23 cellular contexts compared by ENCODE assay signal in the genomic region with DNA sequence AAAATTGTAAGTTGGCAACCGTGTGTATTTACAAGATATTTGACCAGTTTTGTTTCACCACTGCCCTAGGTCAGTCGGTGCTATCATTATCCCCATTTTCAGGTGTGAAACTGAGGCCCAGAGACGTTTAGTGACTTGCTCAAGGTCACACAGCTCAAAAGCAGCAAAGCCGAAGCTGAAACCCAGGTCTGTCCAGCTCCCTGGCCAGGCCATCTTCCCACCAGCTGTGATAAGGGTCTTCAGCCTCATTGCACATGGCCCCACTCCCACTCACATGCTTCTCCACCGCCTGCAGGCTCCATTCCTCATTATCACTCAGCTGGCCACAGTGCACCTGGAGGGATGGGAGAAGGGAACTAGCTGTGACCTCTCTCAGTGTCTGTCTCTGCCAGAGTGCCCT.
A peak's percentile ranks its signal among the peaks of the same experiment; 100 is the strongest.
DNase-seq lines count a peak whose midpoint lies in the region; ATAC-seq, FAIRE-seq and TF ChIP-seq lines count a peak whose summit lies in the region.
"Had no signal": no experiment of that assay in that cellular context is flagged by ENCODE, and none has a peak within 500 bp of the region (broad histone marks: within the 10 kb centered on the region; RNA-seq: fewer than 3 reads in every experiment).

No MANE protein-coding gene starts in this region.

- H3K9me3 ChIP-seq in HepG2 (ENCODE audit: low read length) (no peaks in the 10 kb centered on the region), right lobe of liver (no peaks in the 10 kb centered on the region), K562 (replicated peaks; ENCODE audit: control insufficient read depth, insufficient read depth, low read depth, low read length) (no peaks in the 10 kb centered on the region), stomach (no peaks in the 10 kb centered on the region)
- H3K9me3 ChIP-seq in naive thymus-derived CD4-positive, alpha-beta T cell (ENCODE audit: control insufficient read depth in 2 of 3, low read length in 3 of 3), result no peaks in the 10 kb centered on the region
- H3K9me3 ChIP-seq: adrenal gland had no signal

- no peak overlapping the region for H3K4me2 ChIP-seq in HepG2 (ENCODE audit: low read depth, low read length)
- no peak overlapping the region for H3K4me2 ChIP-seq in K562 (ENCODE audit: insufficient read depth, low read length)
- H3K4me2 ChIP-seq: KMS-11 had no signal

- peak overlapping the region in 1 of 9 donors; percentile 25 for H3K27ac Mint-ChIP-seq in naive thymus-derived CD4-positive, alpha-beta T cell
- H3K27ac Mint-ChIP-seq in stimulated activated naive B cell treated with anti-CD40 and anti-IgM and Interleukin-4, amounts not matched to agents 10 μg/mL and 1 μg/mL and 100 μg/mL, for 72 hours, result no peak overlapping the region

- no peak for ATAC-seq in HepG2
- no peak for ATAC-seq in right lobe of liver
- ATAC-seq in K562, result no peak
- no peak for ATAC-seq in naive thymus-derived CD4-positive, alpha-beta T cell
- ATAC-seq in stimulated activated naive B cell treated with anti-CD40 and anti-IgM and Interleukin-4, amounts not matched to agents 10 μg/mL and 1 μg/mL and 100 μg/mL, for 72 hours (replicated peaks), result no peak

- intact Hi-C loops in HepG2 (cut with micrococcal nuclease; ENCODE audit: unreplicated experiment), result no loop called here
- intact Hi-C loops in right lobe of liver (cut with DNase I), result no loop called here
- intact Hi-C loops in K562 (cut with micrococcal nuclease), result no loop called here
- intact Hi-C loops in naive thymus-derived CD4-positive, alpha-beta T cell (cut with micrococcal nuclease), result no loop called here
- intact Hi-C loops in stomach (cut with DNase I; ENCODE audit: low total_unique reads), result no loop called here

- POLR2A ChIA-PET in HepG2 (lab: Yijun Ruan, JAX) (no interaction called here), K562 (lab: Yijun Ruan, JAX) (interaction anchor here (0.6 to 1.4 kb wide), 2 partner anchors 16 to 25 kb away, joined by 3 to 4 read pairs; no protein-coding TSS in a partner anchor)
- POLR2A ChIA-PET in naive thymus-derived CD4-positive, alpha-beta T cell (lab: Charles Lee), result no interaction called here

- H3K9me3 Mint-ChIP-seq in naive thymus-derived CD4-positive, alpha-beta T cell, result peaks cover 0 to 1% (median 0%) of the 10 kb centered on the region in 11 donors
- H3K9me3 Mint-ChIP-seq in stimulated activated naive B cell treated with anti-CD40 and anti-IgM and Interleukin-4, amounts not matched to agents 10 μg/mL and 1 μg/mL and 100 μg/mL, for 72 hours, result no peaks in the 10 kb centered on the region

- H3K4me3 ChIP-seq in HepG2 (replicated peaks in 1 of 3; ENCODE audit: insufficient read depth in 1 of 3, low read depth in 2 of 3, low read length in 3 of 3) (no peak overlapping the region), right lobe of liver (no peak overlapping the region), K562 (no peak overlapping the region), stomach (no peak overlapping the region)
- H3K4me3 ChIP-seq in naive thymus-derived CD4-positive, alpha-beta T cell (ENCODE audit: low read length), result no peak overlapping the region
- H3K4me3 ChIP-seq: adrenal gland had no signal

- peaks cover 13 to 34% (median 31%) of the 10 kb centered on the region in 7 donors for H3K4me1 Mint-ChIP-seq in naive thymus-derived CD4-positive, alpha-beta T cell
- H3K4me1 Mint-ChIP-seq in stimulated activated naive B cell treated with anti-CD40 and anti-IgM and Interleukin-4, amounts not matched to agents 10 μg/mL and 1 μg/mL and 100 μg/mL, for 72 hours, result peaks cover 21 to 24% of the 10 kb centered on the region in 2 donors

- H3K36me3 Mint-ChIP-seq in naive thymus-derived CD4-positive, alpha-beta T cell, result peaks cover 0 to 8% (median 0%) of the 10 kb centered on the region in 5 donors
- H3K36me3 Mint-ChIP-seq in stimulated activated naive B cell treated with anti-CD40 and anti-IgM and Interleukin-4, amounts not matched to agents 10 μg/mL and 1 μg/mL and 100 μg/mL, for 72 hours, result no peaks in the 10 kb centered on the region

- TF ChIP-seq EP300 in HepG2 (IDR thresholded peaks at IDR 0.05; ENCODE audit: low read depth in 2 of 2, low read length in 2 of 2) (no peak), HepG2 (CRISPR knock-in tag; IDR thresholded peaks at IDR 0.05; ENCODE audit: borderline replicate concordance) (no peak), K562 (IDR thresholded peaks at IDR 0.05; ENCODE audit: low read length) (no peak), stomach (IDR thresholded peaks at IDR 0.05) (no peak)

- H3K27ac ChIP-seq in HepG2 (ENCODE audit: extremely low read length, insufficient read depth, low read length) (no peak overlapping the region), right lobe of liver (no peak overlapping the region), K562 (ENCODE audit: extremely low read depth, low read depth, low read length) (no peak overlapping the region), stomach (no peak overlapping the region)
- H3K27ac ChIP-seq in naive thymus-derived CD4-positive, alpha-beta T cell (ENCODE audit: low read depth, low read length), result no peak overlapping the region
- H3K27ac ChIP-seq: adrenal gland, C4-2B, KMS-11 had no signal

- TF ChIP-seq RAD21 in HepG2 (CRISPR knock-in tag; IDR thresholded peaks at IDR 0.05), result no peak
- TF ChIP-seq RAD21 in K562 (CRISPR knock-in tag; conservative IDR thresholded peaks at IDR 0.05 in 1 of 2, IDR thresholded peaks at IDR 0.05 in 1 of 2), result no peak

- H4K20me1 ChIP-seq in HepG2 (ENCODE audit: insufficient read depth, low read length), result peaks cover 8% of the 10 kb centered on the region; the same call in 1 of the 2 replicates
- H4K20me1 ChIP-seq in K562 (replicated peaks; ENCODE audit: control insufficient read depth, insufficient read depth, low read length), result peaks cover 44% of the 10 kb centered on the region

- peaks cover 28 to 77% (median 54%) of the 10 kb centered on the region in 5 donors for H3K27me3 Mint-ChIP-seq in naive thymus-derived CD4-positive, alpha-beta T cell
- peaks cover 69 to 85% of the 10 kb centered on the region in 2 donors for H3K27me3 Mint-ChIP-seq in stimulated activated naive B cell treated with anti-CD40 and anti-IgM and Interleukin-4, amounts not matched to agents 10 μg/mL and 1 μg/mL and 100 μg/mL, for 72 hours

- H3K79me2 ChIP-seq in HepG2 (ENCODE audit: insufficient read depth, low read length) (no peaks in the 10 kb centered on the region), K562 (ENCODE audit: control insufficient read depth, insufficient read depth, low read length) (no peaks in the 10 kb centered on the region)

- no peaks in the 10 kb centered on the region for H3K36me3 ChIP-seq in HepG2 (replicated peaks in 1 of 2; ENCODE audit: control insufficient read depth in 1 of 2, insufficient read depth in 2 of 2, low read length in 2 of 2)
- no peaks in the 10 kb centered on the region for H3K36me3 ChIP-seq in right lobe of liver
- H3K36me3 ChIP-seq in K562 (ENCODE audit: control insufficient read depth, insufficient read depth, low read length), result no peaks in the 10 kb centered on the region
- no peaks in the 10 kb centered on the region for H3K36me3 ChIP-seq in naive thymus-derived CD4-positive, alpha-beta T cell (ENCODE audit: control insufficient read depth in 2 of 3, insufficient read depth in 3 of 3, low read length in 3 of 3)
- peaks cover 0 to 4% (median 0%) of the 10 kb centered on the region in 4 donors for H3K36me3 ChIP-seq in stomach
- H3K36me3 ChIP-seq: adrenal gland had no signal

- FAIRE-seq in HepG2 (lab: Jason Lieb, UNC) (no peak), K562 (lab: Jason Lieb, UNC) (no peak)

- H3K9me1 ChIP-seq in K562 (ENCODE audit: control insufficient read depth, insufficient read depth, low read length), result peaks cover 3% of the 10 kb centered on the region

- BruUV-seq in HepG2 (replicated peaks; lab: Mats Ljungman, UMichigan) (no TSS peak), K562 (replicated peaks; lab: Mats Ljungman, UMichigan) (no TSS peak)

- TF ChIP-seq CTCF in HepG2 (CRISPR knock-in tag; IDR thresholded peaks at IDR 0.05), result no peak
- TF ChIP-seq CTCF in right lobe of liver (IDR thresholded peaks at IDR 0.05), result no peak
- no peak for TF ChIP-seq CTCF in K562 (IDR thresholded peaks at IDR 0.05 in 2 of 3, conservative IDR thresholded peaks at IDR 0.05 in 1 of 3; ENCODE audit: insufficient read depth in 2 of 3, low read depth in 1 of 3, low read length in 3 of 3)
- no peak for TF ChIP-seq CTCF in stomach (IDR thresholded peaks at IDR 0.05)

- in situ Hi-C loops in HepG2 (cut with HindIII; ENCODE audit: extremely low pct_ligation_motif_present, low pct_unique_long_range_greater_than_20kb), result no loop called here
- in situ Hi-C loops in K562 (cut with MboI), result no loop called here

- H3K9ac ChIP-seq in HepG2 (ENCODE audit: insufficient read depth, low read depth, low read length), result no peak overlapping the region
- no peak overlapping the region for H3K9ac ChIP-seq in K562 (ENCODE audit: insufficient read depth in 1 of 2, low read depth in 2 of 2, low read length in 2 of 2)
- H3K9ac ChIP-seq: KMS-11 had no signal

- WGBS in HepG2 (ENCODE audit: low lambda C conversion rate), result 20% methylated on average over 3 of the region's 5 CpGs
- 39% methylated on average over 4 of the region's 5 CpGs for WGBS in right lobe of liver (ENCODE audit: insufficient coverage, low coverage, low lambda C conversion rate, missing lambda C conversion rate)
- 3% methylated on average over 5 of the region's 5 CpGs for WGBS in K562 (ENCODE audit: insufficient coverage, low coverage, missing lambda C conversion rate)
- 53 to 69% (median 63%) methylated on average over 5 of the region's 5 CpGs for WGBS in stomach, 5 donors

- DNase-seq in HepG2 (ENCODE audit: low spot score) (no peak), right lobe of liver (no peak), K562 (ENCODE audit: extremely low read depth in 1 of 4, low spot score in 3 of 4) (no peak), stomach (no peak), CD1c-positive myeloid dendritic cell (ENCODE audit: extremely low spot score) (no peak), ecto neural progenitor cell (ENCODE audit: low spot score) (no peak)
- no peak for DNase-seq in naive thymus-derived CD4-positive, alpha-beta T cell
- DNase-seq in stimulated activated naive B cell treated with anti-CD40 and anti-IgM and Interleukin-4, amounts not matched to agents 10 μg/mL and 1 μg/mL and 100 μg/mL, for 72 hours, result no peak
- DNase-seq: ACHN; activated CD4-positive, alpha-beta T cell treated with anti-CD3 and anti-CD28 coated beads, Interleukin-2, amount 50 U/mL, for 1 hour; activated effector memory CD4-positive, alpha-beta T cell treated with Interleukin-2 at 50 U/mL for 16 hours; adrenal gland; DMS153; foreskin melanocyte; GF-D8; kidney glomerular epithelial cell; NCI-H1694; NCI-H226; SHP77 treated with DMSO at 0.1 percent for 48 hours; stimulated activated CD4-positive, alpha-beta T cell treated with anti-CD3 and anti-CD28 coated beads, Interleukin-4, amount 100 ng/mL, for 4 hours; T-helper 1 cell had no signal

- H3K27me3 ChIP-seq in HepG2 (ENCODE audit: control insufficient read depth in 1 of 2, insufficient read depth in 2 of 2, low read length in 2 of 2) (peaks cover 20 to 75% of the 10 kb centered on the region in 2 experiments), right lobe of liver (peaks cover 0 to 19% of the 10 kb centered on the region in 2 donors), K562 (ENCODE audit: control insufficient read depth in 2 of 2, insufficient read depth in 2 of 2, low read length in 2 of 2) (peaks cover 24 to 84% of the 10 kb centered on the region in 2 experiments; a peak in 4 of 5 replicates), stomach (peaks cover 0 to 91% (median 40%) of the 10 kb centered on the region in 3 donors)
- peaks cover 0 to 6% of the 10 kb centered on the region in 2 donors for H3K27me3 ChIP-seq in naive thymus-derived CD4-positive, alpha-beta T cell (ENCODE audit: control insufficient read depth in 2 of 2, insufficient read depth in 2 of 2, low read length in 2 of 2)
- H3K27me3 ChIP-seq: adrenal gland had no signal

- CTCF ChIA-PET in HepG2 (lab: Yijun Ruan, JAX; ENCODE audit: low intra/inter-chr PET ratio, low total read pairs) (interaction anchor here (3.1 kb wide), 1 partner anchor 52 kb away, joined by 29 read pairs; no protein-coding TSS in a partner anchor), K562 (lab: Yijun Ruan, JAX; ENCODE audit: low intra/inter-chr PET ratio) (interaction anchor here (1.6 kb wide), 1 partner anchor 93 kb away, joined by 7 read pairs; no protein-coding TSS in a partner anchor)
- CTCF ChIA-PET in naive thymus-derived CD4-positive, alpha-beta T cell (lab: Charles Lee), result interaction anchor here (1.3 to 1.5 kb wide), 2 partner anchors 52 to 93 kb away, joined by 3 to 4 read pairs; no protein-coding TSS in a partner anchor

- no peak overlapping the region for H2AFZ ChIP-seq in HepG2 (ENCODE audit: low read length)
- H2AFZ ChIP-seq in K562 (ENCODE audit: low read depth, low read length), result no peak overlapping the region

- TF ChIP-seq POLR2A in HepG2 (IDR thresholded peaks at IDR 0.05; ENCODE audit: insufficient read depth in 1 of 2, low read depth in 2 of 2, low read length in 2 of 2) (no peak), right lobe of liver (IDR thresholded peaks at IDR 0.05) (no peak), K562 (conservative IDR thresholded peaks at IDR 0.05) (no peak), stomach (IDR thresholded peaks at IDR 0.05) (no peak)

- H3K4me1 ChIP-seq in HepG2 (ENCODE audit: insufficient read depth, low read length) (no peaks in the 10 kb centered on the region), right lobe of liver (peaks cover 0 to 10% (median 0%) of the 10 kb centered on the region in 4 donors), K562 (replicated peaks in 1 of 2; ENCODE audit: control insufficient read depth in 2 of 2, insufficient read depth in 2 of 2, low read length in 2 of 2) (peaks cover 0 to 12% of the 10 kb centered on the region in 2 experiments; a peak in 2 of 5 replicates), stomach (peaks cover 8 to 13% (median 12%) of the 10 kb centered on the region in 4 donors)
- peaks cover 6% of the 10 kb centered on the region in 2 donors for H3K4me1 ChIP-seq in naive thymus-derived CD4-positive, alpha-beta T cell (ENCODE audit: control insufficient read depth in 2 of 2, insufficient read depth in 2 of 2, low read length in 2 of 2)
- H3K4me1 ChIP-seq: adrenal gland had no signal

- H3K4me3 Mint-ChIP-seq in naive thymus-derived CD4-positive, alpha-beta T cell, result peak overlapping the region in 8 of 10 donors; percentile 12 to 86 (median 70)
- H3K4me3 Mint-ChIP-seq in stimulated activated naive B cell treated with anti-CD40 and anti-IgM and Interleukin-4, amounts not matched to agents 10 μg/mL and 1 μg/mL and 100 μg/mL, for 72 hours, result peak overlapping the region in 1 of 2 donors; percentile 33
